Comparison of ENCODE assay signal across 5 cellular contexts in genomic region chr13:44750618-44751017, GRCh38.
"Had no signal": no experiment of that assay in that cellular context is flagged by ENCODE, and none has a peak within 500 bp of the region (broad histone marks: within the 10 kb centered on the region; RNA-seq: fewer than 3 reads in every experiment).

No MANE protein-coding gene starts in this region.

- H3K4me3 Mint-ChIP-seq: GM23338, H9 had no signal

- H2AFZ ChIP-seq: GM23338 had no signal

- H3K4me2 ChIP-seq: GM23338 had no signal

- H3K4me1 Mint-ChIP-seq: H9 had no signal

- H3K4me3 ChIP-seq: GM23338, K562 had no signal

- H3K27ac Mint-ChIP-seq: GM23338, H9 had no signal

- ATAC-seq: GM23338, K562 had no signal

- H3K9me3 Mint-ChIP-seq: GM23338, H9 had no signal

- DNase-seq: H9, HCEC 1CT, IMR-90 had no signal
